In genomic region chr11:65401803-65402248, GRCh38 we compare ENCODE assay signal across 19 cellular contexts. TPM values are rescaled to one million over a fixed set of nuclear protein-coding genes. Genes with fewer than 3 reads are reported as not detected.
"Had no signal": no experiment of that assay in that cellular context is flagged by ENCODE, and none has a peak within 500 bp of the region (broad histone marks: within the 10 kb centered on the region; RNA-seq: fewer than 3 reads in every experiment).

No MANE protein-coding gene starts in this region.

- H3K27ac Mint-ChIP-seq: activated B cell treated with CpG ODN at 0.5 μM for 24 hours; activated CD4-positive, alpha-beta T cell treated with anti-CD3 and anti-CD28 coated beads, Interleukin-2, amount 10 ng/mL, durations not matched to agents 7 days and 5 days; activated naive CD8-positive, alpha-beta T cell treated with anti-CD3 and anti-CD28 coated beads, Interleukin-2, amount 10 ng/mL, durations not matched to agents 7 days and 5 days had no signal

- H3K27me3 Mint-ChIP-seq: activated B cell treated with CpG ODN at 0.5 μM for 24 hours; activated CD4-positive, alpha-beta T cell treated with anti-CD3 and anti-CD28 coated beads, Interleukin-2, amount 10 ng/mL, durations not matched to agents 7 days and 5 days; activated naive CD8-positive, alpha-beta T cell treated with anti-CD3 and anti-CD28 coated beads, Interleukin-2, amount 10 ng/mL, durations not matched to agents 7 days and 5 days had no signal

- H3K9me3 Mint-ChIP-seq: activated B cell treated with CpG ODN at 0.5 μM for 24 hours; activated CD4-positive, alpha-beta T cell treated with anti-CD3 and anti-CD28 coated beads, Interleukin-2, amount 10 ng/mL, durations not matched to agents 7 days and 5 days; activated naive CD8-positive, alpha-beta T cell treated with anti-CD3 and anti-CD28 coated beads, Interleukin-2, amount 10 ng/mL, durations not matched to agents 7 days and 5 days had no signal

- H3K9me3 ChIP-seq: gastrocnemius medialis, heart right ventricle, neutrophil, right atrium auricular region, SK-N-SH had no signal

- DNase-seq: activated B cell treated with CpG ODN at 0.5 μM for 24 hours; activated CD4-positive, alpha-beta T cell treated with anti-CD3 and anti-CD28 coated beads, Interleukin-2, amount 10 ng/mL, durations not matched to agents 7 days and 5 days; activated gamma-delta T cell; activated naive CD8-positive, alpha-beta T cell treated with anti-CD3 and anti-CD28 coated beads, Interleukin-2, amount 10 ng/mL, durations not matched to agents 7 days and 5 days; activated T-cell treated with anti-CD3 and anti-CD28 coated beads, Interleukin-2, amount 50 U/mL, for 1 hour; anterior cingulate cortex; gastrocnemius medialis; heart right ventricle; kidney; left ventricle myocardium superior; SK-N-SH; T-helper 2 cell; trophoblast cell had no signal

- H3K4me3 ChIP-seq: gastrocnemius medialis, heart right ventricle, right atrium auricular region had no signal

- H3K4me3 Mint-ChIP-seq: activated B cell treated with CpG ODN at 0.5 μM for 24 hours; activated CD4-positive, alpha-beta T cell treated with anti-CD3 and anti-CD28 coated beads, Interleukin-2, amount 10 ng/mL, durations not matched to agents 7 days and 5 days; activated naive CD8-positive, alpha-beta T cell treated with anti-CD3 and anti-CD28 coated beads, Interleukin-2, amount 10 ng/mL, durations not matched to agents 7 days and 5 days had no signal

- H3K27me3 ChIP-seq: gastrocnemius medialis, heart right ventricle, neutrophil, right atrium auricular region had no signal

- H3K9ac ChIP-seq: SK-N-SH had no signal

- H3K4me1 ChIP-seq: gastrocnemius medialis had no signal

- H3K27ac ChIP-seq: epithelial cell of prostate, gastrocnemius medialis, neutrophil, right atrium auricular region had no signal

- ATAC-seq: gastrocnemius medialis, heart right ventricle, left ventricle myocardium superior had no signal

RNA-seq across cellular contexts. Expression of gene TIGD3, which starts 47.3 kb away (rescaled TPM):
- total RNA-seq: mesenteric fat pad, posterior vena cava, subcutaneous adipose tissue had no signal
